Comparison of ENCODE assay signal across 1 cellular context in the genomic region with DNA sequence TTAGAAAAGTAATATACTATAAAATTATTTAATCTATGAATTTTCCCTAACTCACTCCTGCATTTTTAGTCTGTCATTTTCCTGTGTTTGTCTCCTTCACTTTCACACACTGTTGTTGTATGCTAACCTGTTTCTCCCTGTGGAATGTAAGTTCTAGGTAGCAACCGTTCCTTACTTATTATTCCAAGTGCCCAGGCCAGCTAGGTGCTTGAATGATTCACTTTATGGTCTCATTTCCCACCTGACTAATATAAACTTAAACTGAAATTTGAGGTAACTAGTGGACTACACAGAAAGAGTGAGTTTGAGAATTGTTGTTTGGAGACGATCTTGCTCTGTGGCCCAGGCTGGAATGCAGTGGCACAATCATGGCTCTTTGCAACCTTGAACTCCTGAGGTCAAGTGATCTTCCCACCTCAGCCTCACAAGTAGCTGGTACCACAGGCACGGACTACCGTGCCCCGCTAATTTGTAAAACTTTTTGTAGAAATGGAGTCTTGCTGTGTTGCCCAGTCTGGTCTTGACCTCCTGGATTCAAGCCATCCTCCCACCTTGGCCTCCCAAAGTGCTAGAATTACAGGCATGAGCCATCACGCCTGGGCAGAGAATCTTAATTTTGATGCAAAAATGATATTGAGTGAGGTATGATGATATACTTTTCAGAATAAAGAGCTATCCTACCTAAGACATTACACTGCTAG.
TF ChIP-seq lines count a peak whose summit lies in the region.

No MANE protein-coding gene starts in this region.

TF ChIP-seq in HepG2, 621 proteins besides CTCF, POLR2A, EP300 and RAD21:
- TF ChIP-seq KLF13 (CRISPR knock-in tag; IDR thresholded peaks at IDR 0.05) (no peak), ZNF382 (CRISPR knock-in tag; IDR thresholded peaks at IDR 0.05; ENCODE audit: borderline replicate concordance) (no peak), DPF2 (CRISPR knock-in tag; IDR thresholded peaks at IDR 0.05; ENCODE audit: borderline replicate concordance, low read depth) (no peak), FOXO4 (CRISPR knock-in tag; conservative IDR thresholded peaks at IDR 0.05) (0 out of 2 replicates have a peak, but pooled peaks have one; percentile 42), ZNF121 (CRISPR knock-in tag; IDR thresholded peaks at IDR 0.05) (peak; percentile 98), THRA (CRISPR knock-in tag; IDR thresholded peaks at IDR 0.05; ENCODE audit: borderline replicate concordance) (peak; percentile 9; the same call in 1 of the 2 replicates), ZNF354B (CRISPR knock-in tag; IDR thresholded peaks at IDR 0.05) (no peak), RARA (CRISPR knock-in tag; IDR thresholded peaks at IDR 0.05) (0 out of 2 replicates have a peak, but pooled peaks have one; percentile 16), ZBTB38 (CRISPR knock-in tag; IDR thresholded peaks at IDR 0.05) (no peak), ZNF776 (CRISPR knock-in tag; IDR thresholded peaks at IDR 0.05) (no peak), ZMYM3 (CRISPR knock-in tag; IDR thresholded peaks at IDR 0.05) (peak; percentile 81), HOXA5 (CRISPR knock-in tag; IDR thresholded peaks at IDR 0.05) (no peak), NR2F6 (IDR thresholded peaks at IDR 0.05) (0 out of 2 replicates have a peak, but pooled peaks have one; percentile 13), NR2F6 (CRISPR knock-in tag; IDR thresholded peaks at IDR 0.05) (peak; percentile 43; the same call in 1 of the 2 replicates), ZNF253 (CRISPR knock-in tag; IDR thresholded peaks at IDR 0.05; ENCODE audit: borderline replicate concordance) (no peak), NR3C1 (CRISPR knock-in tag; IDR thresholded peaks at IDR 0.05) (no peak), ADNP (CRISPR knock-in tag; IDR thresholded peaks at IDR 0.05) (0 out of 2 replicates have a peak, but pooled peaks have one; percentile 48), TEAD3 (CRISPR knock-in tag; optimal IDR thresholded peaks at IDR 0.05; ENCODE audit: borderline replicate concordance) (peak; percentile 48), KDM1A (CRISPR knock-in tag; IDR thresholded peaks at IDR 0.05) (peak; percentile 34; the same call in 1 of the 2 replicates), ZSCAN20 (CRISPR knock-in tag; IDR thresholded peaks at IDR 0.05; ENCODE audit: borderline replicate concordance) (no peak), ZNF770 (CRISPR knock-in tag; IDR thresholded peaks at IDR 0.05) (peak; percentile 94)
- TF ChIP-seq, protein P1, sequence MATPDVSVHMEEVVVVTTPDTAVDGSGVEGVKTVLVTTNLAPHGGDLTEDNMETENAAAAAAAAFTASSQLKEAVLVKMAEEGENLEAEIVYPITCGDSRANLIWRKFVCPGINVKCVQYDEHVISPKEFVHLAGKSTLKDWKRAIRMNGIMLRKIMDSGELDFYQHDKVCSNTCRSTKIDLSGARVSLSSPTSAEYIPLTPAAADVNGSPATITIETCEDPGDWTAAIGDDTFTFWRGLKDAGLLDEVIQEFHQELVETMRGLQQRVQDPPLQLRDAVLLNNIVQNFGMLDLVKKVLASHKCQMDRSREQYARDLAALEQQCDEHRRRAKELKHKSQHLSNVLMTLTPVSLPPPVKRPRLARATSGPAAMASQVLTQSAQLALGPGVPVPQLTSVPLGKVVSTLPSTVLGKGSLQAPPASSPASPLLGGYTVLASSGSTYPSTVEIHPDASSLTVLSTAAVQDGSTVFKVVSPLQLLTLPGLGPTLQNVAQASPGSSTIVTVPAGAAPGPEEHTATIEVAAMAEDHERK (CRISPR knock-in tag; IDR thresholded peaks at IDR 0.05; ENCODE audit: low read depth) = no peak
